8 cellular contexts compared by ENCODE assay signal in genomic region chr12:109573914-109574244, GRCh38. TPM values are rescaled to one million over a fixed set of nuclear protein-coding genes. Genes with fewer than 3 reads are reported as not detected.
DNase-seq lines count a peak whose midpoint lies in the region; ATAC-seq and TF ChIP-seq lines count a peak whose summit lies in the region.

No MANE protein-coding gene starts in this region.

- H3K36me3 ChIP-seq in KMS-11 (ENCODE audit: insufficient read depth) (no peaks in the 10 kb centered on the region), endodermal cell (ENCODE audit: control insufficient read depth, insufficient read depth, low read length) (peaks cover 29% of the 10 kb centered on the region)

- H3K27ac Mint-ChIP-seq in endodermal cell (peak overlapping the region; percentile 30), progenitor cell of endocrine pancreas (peak overlapping the region; percentile 97)

- peak overlapping the region; percentile 87; the same call in 1 of the 2 replicates for H3K9ac ChIP-seq in KMS-11
- peak overlapping the region; percentile 75 for H3K9ac ChIP-seq in endodermal cell (ENCODE audit: extremely low read depth, low read length, poor library complexity, severe bottlenecking)

- no peaks in the 10 kb centered on the region for H3K9me3 ChIP-seq in endodermal cell (ENCODE audit: control insufficient read depth, low read length)

- no peak for DNase-seq in endodermal cell
- DNase-seq in progenitor cell of endocrine pancreas (ENCODE audit: low spot score, unreplicated experiment) = no peak
- DNase-seq in SIG-M5 treated with dmso at 0.1 percent for 504 hours (lab: John Stamatoyannopoulos, UW; ENCODE audit: unreplicated experiment) = no peak
- DNase-seq in NOMO-1 (lab: John Stamatoyannopoulos, UW; ENCODE audit: unreplicated experiment in 2 of 2) = no peak
- DNase-seq in DMS 273 treated with DMSO at 0.1 percent for 48 hours (lab: John Stamatoyannopoulos, UW) = no peak

- peak overlapping the region; percentile 54; the same call in 1 of the 2 replicates for H2AFZ ChIP-seq in KMS-11 (ENCODE audit: low read depth)

- H3K9me3 Mint-ChIP-seq in endodermal cell = no peaks in the 10 kb centered on the region
- no peaks in the 10 kb centered on the region for H3K9me3 Mint-ChIP-seq in progenitor cell of endocrine pancreas (ENCODE audit: low read depth)

- H3K4me3 ChIP-seq in KMS-11 (IDR thresholded peaks at IDR 0.05; ENCODE audit: insufficient read depth, low read depth, low read length) (no peak overlapping the region), endodermal cell (ENCODE audit: low read length) (peak overlapping the region; percentile 99)

- H3K79me2 ChIP-seq in KMS-11 (ENCODE audit: insufficient read depth, low read depth) = peaks cover 8% of the 10 kb centered on the region; the same call in 1 of the 2 replicates

- peaks cover 29% of the 10 kb centered on the region for H3K36me3 Mint-ChIP-seq in endodermal cell (ENCODE audit: low read depth)
- peaks cover 4% of the 10 kb centered on the region for H3K36me3 Mint-ChIP-seq in progenitor cell of endocrine pancreas (ENCODE audit: insufficient read depth)

- H3K27ac ChIP-seq in KMS-11 = no peak overlapping the region
- no peak overlapping the region for H3K27ac ChIP-seq in endodermal cell (ENCODE audit: low read depth, low read length)

- peak overlapping the region; percentile 79 for H3K4me3 Mint-ChIP-seq in endodermal cell
- H3K4me3 Mint-ChIP-seq in progenitor cell of endocrine pancreas (ENCODE audit: low read depth) = peak overlapping the region; percentile 88

- no peaks in the 10 kb centered on the region for H3K27me3 Mint-ChIP-seq in endodermal cell (ENCODE audit: insufficient read depth)
- H3K27me3 Mint-ChIP-seq in progenitor cell of endocrine pancreas = no peaks in the 10 kb centered on the region

- ATAC-seq in GM18499 (IDR thresholded peaks at IDR 0.05; ENCODE audit: insufficient read depth, unreplicated experiment) (peak; percentile 9), GM21825 (IDR thresholded peaks at IDR 0.05; ENCODE audit: unreplicated experiment) (no peak)

- TF ChIP-seq CTCF in KMS-11 (conservative IDR thresholded peaks at IDR 0.05; ENCODE audit: low read depth, low read length) (no peak), endodermal cell (conservative IDR thresholded peaks at IDR 0.05) (no peak), progenitor cell of endocrine pancreas (IDR thresholded peaks at IDR 0.05; ENCODE audit: unreplicated experiment) (no peak)

- H4K20me1 ChIP-seq in KMS-11 (ENCODE audit: insufficient read depth) = no peaks in the 10 kb centered on the region

- H3K4me1 ChIP-seq in KMS-11 (ENCODE audit: low read depth, poor library complexity, severe bottlenecking) (peaks cover 11% of the 10 kb centered on the region), endodermal cell (ENCODE audit: control insufficient read depth, insufficient read depth, low read length) (no peaks in the 10 kb centered on the region)

- WGBS in endodermal cell (ENCODE audit: insufficient coverage in 1 of 2, insufficient read length in 1 of 2), 2 experiments = 2 to 3% methylated on average over 10 to 13 of the region's 13 CpGs

- H3K27me3 ChIP-seq in KMS-11 (ENCODE audit: insufficient read depth, low read depth) (no peaks in the 10 kb centered on the region), endodermal cell (ENCODE audit: control insufficient read depth, insufficient read depth, low read length, poor library complexity, severe bottlenecking) (no peaks in the 10 kb centered on the region)

- peak overlapping the region; percentile 40 for H3K4me2 ChIP-seq in KMS-11

- H3K4me1 Mint-ChIP-seq in endodermal cell = peaks cover 16% of the 10 kb centered on the region
- peaks cover 18% of the 10 kb centered on the region for H3K4me1 Mint-ChIP-seq in progenitor cell of endocrine pancreas (ENCODE audit: low read depth)

RNA-seq across cellular contexts. Expression of gene MVK, which starts 0.3 kb away (rescaled TPM):
- 10 to 100 TPM; 12.8 to 22.6 TPM for total RNA-seq in endodermal cell
- polyA plus RNA-seq in endodermal cell (2013, experiment 1 of 2) = 31.2 TPM
- polyA plus RNA-seq in endodermal cell (2013, experiment 2 of 2) = 32.0 TPM
- 28.1 and 33.3 TPM in 2 replicates for total RNA-seq in progenitor cell of endocrine pancreas

RNA-seq across cellular contexts. Expression of gene MMAB, which starts 0.6 kb away (rescaled TPM):
- total RNA-seq in endodermal cell = 10 to 100 TPM; 24.9 to 28.2 TPM
- 63.3 TPM for polyA plus RNA-seq in endodermal cell (2013, experiment 1 of 2)
- polyA plus RNA-seq in endodermal cell (2013, experiment 2 of 2) = 58.3 TPM
- total RNA-seq in progenitor cell of endocrine pancreas = 35.3 and 39.3 TPM in 2 replicates
